Comparison of ENCODE assay signal across 8 cellular contexts in the genomic region with DNA sequence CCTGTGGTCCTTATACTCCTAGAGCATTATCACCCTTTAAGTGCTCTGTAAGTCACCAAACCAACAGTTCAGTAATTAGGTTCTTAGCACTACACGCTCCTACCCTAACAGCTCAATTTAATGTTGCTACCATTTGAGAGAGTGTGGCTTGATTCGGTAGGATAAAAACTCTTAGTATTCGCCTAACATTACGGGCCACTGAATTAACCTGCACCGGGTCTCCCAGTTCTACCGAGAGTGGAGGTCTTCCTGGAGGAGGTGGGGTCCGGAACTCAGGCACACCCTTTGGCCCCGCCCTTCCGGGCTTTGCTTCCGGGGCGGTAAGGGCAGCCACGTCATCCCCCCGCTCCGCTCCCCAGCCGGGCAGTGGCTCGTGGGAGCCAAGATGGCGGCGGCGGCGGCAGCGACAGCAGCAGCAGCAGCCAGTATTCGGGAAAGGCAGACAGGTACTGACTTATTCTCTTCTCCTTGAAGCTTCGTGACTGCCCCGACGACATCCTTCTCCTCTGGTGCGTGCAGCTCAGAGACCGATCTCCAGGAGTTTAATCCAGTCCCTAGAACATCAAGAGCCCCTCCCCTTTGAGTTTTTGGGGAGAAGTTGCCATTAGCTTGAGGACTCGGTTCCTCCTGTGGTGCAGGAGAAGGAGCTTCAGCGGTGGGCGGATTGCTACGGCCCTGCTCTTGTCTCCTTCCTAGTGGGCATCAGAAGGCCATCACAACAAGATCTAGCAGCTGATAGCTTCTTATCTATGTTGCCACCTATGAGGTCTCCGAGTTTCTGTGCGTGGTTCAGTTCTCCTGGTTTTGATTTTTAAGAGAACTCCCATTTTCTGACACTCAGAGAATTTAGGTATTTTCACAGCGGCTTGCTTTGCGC.
DNase-seq lines count a peak whose midpoint lies in the region; ATAC-seq and TF ChIP-seq lines count a peak whose summit lies in the region.

A gene with protein sequence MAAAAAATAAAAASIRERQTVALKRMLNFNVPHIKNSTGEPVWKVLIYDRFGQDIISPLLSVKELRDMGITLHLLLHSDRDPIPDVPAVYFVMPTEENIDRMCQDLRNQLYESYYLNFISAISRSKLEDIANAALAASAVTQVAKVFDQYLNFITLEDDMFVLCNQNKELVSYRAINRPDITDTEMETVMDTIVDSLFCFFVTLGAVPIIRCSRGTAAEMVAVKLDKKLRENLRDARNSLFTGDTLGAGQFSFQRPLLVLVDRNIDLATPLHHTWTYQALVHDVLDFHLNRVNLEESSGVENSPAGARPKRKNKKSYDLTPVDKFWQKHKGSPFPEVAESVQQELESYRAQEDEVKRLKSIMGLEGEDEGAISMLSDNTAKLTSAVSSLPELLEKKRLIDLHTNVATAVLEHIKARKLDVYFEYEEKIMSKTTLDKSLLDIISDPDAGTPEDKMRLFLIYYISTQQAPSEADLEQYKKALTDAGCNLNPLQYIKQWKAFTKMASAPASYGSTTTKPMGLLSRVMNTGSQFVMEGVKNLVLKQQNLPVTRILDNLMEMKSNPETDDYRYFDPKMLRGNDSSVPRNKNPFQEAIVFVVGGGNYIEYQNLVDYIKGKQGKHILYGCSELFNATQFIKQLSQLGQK (plus strand): TSS at position 366 of the 877 bp plus-strand sequence. CDS start 20 bp downstream, at position 386.

- peak; percentile 93 for ATAC-seq in HG03439 (IDR thresholded peaks at IDR 0.05; ENCODE audit: unreplicated experiment)

- peak within 1 kb of the TSS; percentile 84 for H3K27ac ChIP-seq in cingulate gyrus (ENCODE audit: low read depth, low read length)

- DNase-seq in AML-193 (lab: John Stamatoyannopoulos, UW): peak; percentile 86 to 88
- peak; percentile 92 to 97 for DNase-seq in NCI-H524 (lab: John Stamatoyannopoulos, UW)
- peak; percentile 90 for DNase-seq in activated CD4-positive, alpha-beta T cell treated with anti-CD3 and anti-CD28 coated beads for 4 hours
- DNase-seq in kidney glomerular epithelial cell (lab: John Stamatoyannopoulos, UW): peak; percentile 86
- DNase-seq in stimulated activated CD4-positive, alpha-beta T cell treated with anti-CD3 and anti-CD28 coated beads, Interleukin-1b, Interleukin-23, amount 100 ng/mL, for 24 hours (ENCODE audit: low read depth in 4 of 4, low spot score in 1 of 4): peak; percentile 78 to 93 (median 88)

- TF ChIP-seq POLR2A in GM19193 (IDR thresholded peaks at IDR 0.05; ENCODE audit: extremely low read depth, insufficient read depth, insufficient read length): peak; percentile 98

Comparison
In these comparisons a context has a peak if more than half of its experiments do, and no peak if none do; other contexts are left out.
1. Peak in every context shown above with its lines: DNase-seq, ATAC-seq and H3K27ac ChIP-seq.